11 cellular contexts compared by ENCODE assay signal in the genomic region with DNA sequence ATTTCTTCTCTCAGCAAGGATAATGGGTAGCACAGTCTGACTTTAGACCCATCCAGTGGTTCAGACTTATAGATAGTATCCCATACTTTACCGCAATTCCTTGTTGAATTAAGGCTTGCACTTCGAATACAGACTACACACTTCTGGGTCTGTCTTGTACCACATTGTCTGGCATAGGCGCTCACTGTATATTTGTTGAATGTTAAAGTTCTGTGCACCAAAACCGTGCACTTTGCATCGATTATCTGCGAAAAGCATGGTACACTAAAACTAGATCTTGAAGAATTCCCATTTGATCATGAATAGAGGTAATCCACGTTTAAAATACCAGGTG. TPM values are rescaled to one million over a fixed set of nuclear protein-coding genes. Genes with fewer than 3 reads are reported as not detected.
DNase-seq lines count a peak whose midpoint lies in the region; ATAC-seq and TF ChIP-seq lines count a peak whose summit lies in the region.
"Had no signal": no experiment of that assay in that cellular context is flagged by ENCODE, and none has a peak within 500 bp of the region (broad histone marks: within the 10 kb centered on the region; RNA-seq: fewer than 3 reads in every experiment).

No MANE protein-coding gene starts in this region.

- TF ChIP-seq CTCF in esophagus muscularis mucosa (IDR thresholded peaks at IDR 0.05) (no peak), neural cell (IDR thresholded peaks at IDR 0.05; ENCODE audit: poor library complexity, severe bottlenecking) (no peak), GM13976 (IDR thresholded peaks at IDR 0.05; ENCODE audit: borderline replicate concordance, control extremely low read depth, extremely low read depth, insufficient read depth, missing control alignments) (no peak)

- peaks cover 0 to 2% (median 0%) of the 10 kb centered on the region in 5 donors for H3K9me3 Mint-ChIP-seq in CD8-positive, alpha-beta memory T cell

- H3K27me3 Mint-ChIP-seq in CD8-positive, alpha-beta memory T cell, result peaks cover 20 to 51% of the 10 kb centered on the region in 2 donors

- H3K9ac ChIP-seq in HUES6 (ENCODE audit: low read length) (no peak overlapping the region), neural cell (ENCODE audit: low read length) (no peak overlapping the region)

- TF ChIP-seq EP300 in esophagus muscularis mucosa (IDR thresholded peaks at IDR 0.05) (no peak), neural cell (conservative IDR thresholded peaks at IDR 0.05; ENCODE audit: poor library complexity, severe bottlenecking) (no peak)

- no peak overlapping the region for H3K27ac ChIP-seq in CD8-positive, alpha-beta memory T cell (ENCODE audit: low read depth, low read length)
- no peak overlapping the region for H3K27ac ChIP-seq in HUES6 (ENCODE audit: low read depth, low read length)
- H3K27ac ChIP-seq in esophagus muscularis mucosa (replicated peaks in 1 of 4), result peak overlapping the region; percentile 85 to 93 (median 88)
- no peak overlapping the region for H3K27ac ChIP-seq in neural cell (ENCODE audit: low read length)
- H3K27ac ChIP-seq: neutrophil had no signal

- H3K27me3 ChIP-seq in CD8-positive, alpha-beta memory T cell (ENCODE audit: insufficient read depth, low read length, poor library complexity, severe bottlenecking), result peaks cover 6% of the 10 kb centered on the region
- H3K27me3 ChIP-seq in HUES6 (ENCODE audit: control insufficient read depth, insufficient read depth, low read length) (peaks cover 48% of the 10 kb centered on the region), esophagus muscularis mucosa (peaks cover 0 to 18% (median 0%) of the 10 kb centered on the region in 4 donors), neural cell (ENCODE audit: insufficient read depth, low read depth, low read length) (peaks cover 42% of the 10 kb centered on the region)

- H3K9me2 ChIP-seq in neural cell (ENCODE audit: insufficient read depth, low read length), result no peaks in the 10 kb centered on the region

- no peak for ATAC-seq in HG03457 (IDR thresholded peaks at IDR 0.05; ENCODE audit: unreplicated experiment)

- H3K9me3 ChIP-seq in CD8-positive, alpha-beta memory T cell (ENCODE audit: low read length), result no peaks in the 10 kb centered on the region
- H3K9me3 ChIP-seq in HUES6 (ENCODE audit: control insufficient read depth, insufficient read depth, low read depth, low read length) (no peaks in the 10 kb centered on the region), esophagus muscularis mucosa (no peaks in the 10 kb centered on the region), neural cell (ENCODE audit: low read length) (no peaks in the 10 kb centered on the region)
- H3K9me3 ChIP-seq: neutrophil had no signal

- H3K4me1 ChIP-seq in CD8-positive, alpha-beta memory T cell (ENCODE audit: insufficient read depth, low read length), result no peaks in the 10 kb centered on the region
- H3K4me1 ChIP-seq in HUES6 (ENCODE audit: control insufficient read depth, insufficient read depth, low read length), result peaks cover 36% of the 10 kb centered on the region
- H3K4me1 ChIP-seq in esophagus muscularis mucosa, result peaks cover 0 to 49% (median 40%) of the 10 kb centered on the region in 4 donors

- peak overlapping the region in 1 of 8 donors; percentile 20 for H3K27ac Mint-ChIP-seq in CD8-positive, alpha-beta memory T cell

- TF ChIP-seq POLR2A in esophagus muscularis mucosa (IDR thresholded peaks at IDR 0.05; ENCODE audit: low read depth), result no peak

- intact Hi-C loops in esophagus muscularis mucosa (cut with DNase I), result loop anchor here (10.0 kb wide), 1 partner anchor 343 kb away; no protein-coding TSS in a partner anchor

- H4K20me1 ChIP-seq in neural cell (ENCODE audit: insufficient read depth), result no peaks in the 10 kb centered on the region

- CTCF ChIA-PET in CD8-positive, alpha-beta memory T cell (lab: Charles Lee), result no interaction called here

- POLR2A ChIA-PET in CD8-positive, alpha-beta memory T cell (lab: Charles Lee), result no interaction called here

- peak overlapping the region in 5 of 7 donors; percentile 4 to 55 (median 24) for H3K4me3 Mint-ChIP-seq in CD8-positive, alpha-beta memory T cell

- no peaks in the 10 kb centered on the region for H3K36me3 Mint-ChIP-seq in CD8-positive, alpha-beta memory T cell

- no peaks in the 10 kb centered on the region for H3K36me3 ChIP-seq in CD8-positive, alpha-beta memory T cell (ENCODE audit: insufficient read depth, low read length)
- H3K36me3 ChIP-seq in HUES6 (ENCODE audit: control insufficient read depth, insufficient read depth, low read length), result no peaks in the 10 kb centered on the region
- H3K36me3 ChIP-seq in esophagus muscularis mucosa, result no peaks in the 10 kb centered on the region
- no peaks in the 10 kb centered on the region for H3K36me3 ChIP-seq in neural cell (ENCODE audit: insufficient read depth, low read length)
- H3K36me3 ChIP-seq: neutrophil had no signal

- WGBS in esophagus muscularis mucosa, result 24% methylated on average over 7 of the region's 7 CpGs

- DNase-seq in CD8-positive, alpha-beta memory T cell, result no peak
- no peak for DNase-seq in esophagus muscularis mucosa (ENCODE audit: extremely low spot score)
- no peak for DNase-seq in GM13976 (ENCODE audit: low spot score)
- DNase-seq in DMS53 (lab: John Stamatoyannopoulos, UW), result no peak
- no peak for DNase-seq in NCI-H82 treated with DMSO at 0.1 percent for 48 hours (lab: John Stamatoyannopoulos, UW; ENCODE audit: unreplicated experiment)
- DNase-seq: KG1, NCI-H2029 treated with DMSO at 0.1 percent for 48 hours had no signal

- no peak overlapping the region for H2AFZ ChIP-seq in neural cell (ENCODE audit: low read depth, low read length)

- TF ChIP-seq RAD21 in neural cell (conservative IDR thresholded peaks at IDR 0.05), result no peak

- peaks cover 7 to 22% (median 19%) of the 10 kb centered on the region in 3 donors for H3K4me1 Mint-ChIP-seq in CD8-positive, alpha-beta memory T cell

- no peak overlapping the region for H3K4me3 ChIP-seq in CD8-positive, alpha-beta memory T cell (ENCODE audit: low read length)
- H3K4me3 ChIP-seq in HUES6 (ENCODE audit: low read depth, low read length) (peak overlapping the region; percentile 69), esophagus muscularis mucosa (peak overlapping the region; percentile 79 to 82 (median 80)), neural cell (ENCODE audit: low read length) (peak overlapping the region; percentile 94)

- H3K4me2 ChIP-seq in neural cell (ENCODE audit: low read length), result no peak overlapping the region

- in situ Hi-C loops in GM13976 (cut with MboI; ENCODE audit: low sequenced_read_pairs, unreplicated experiment), result no loop called here

- no peaks in the 10 kb centered on the region for H3K79me2 ChIP-seq in neural cell (replicated peaks; ENCODE audit: insufficient read depth, low read length)

- H3F3A ChIP-seq in neural cell (ENCODE audit: insufficient read depth, low read length, poor library complexity, severe bottlenecking), result no peaks in the 10 kb centered on the region

TF ChIP-seq in neural cell, 6 proteins besides CTCF, POLR2A, EP300 and RAD21:
- TF ChIP-seq TAF1 (IDR thresholded peaks at IDR 0.05; ENCODE audit: low read depth), result no peak
- TF ChIP-seq EZH2 (IDR thresholded peaks at IDR 0.05; ENCODE audit: borderline replicate concordance, insufficient read depth, low read length, poor library complexity, severe bottlenecking), result no peak
- TF ChIP-seq SMC3 (conservative IDR thresholded peaks at IDR 0.05; ENCODE audit: poor library complexity), result no peak
- TF ChIP-seq, protein P1, sequence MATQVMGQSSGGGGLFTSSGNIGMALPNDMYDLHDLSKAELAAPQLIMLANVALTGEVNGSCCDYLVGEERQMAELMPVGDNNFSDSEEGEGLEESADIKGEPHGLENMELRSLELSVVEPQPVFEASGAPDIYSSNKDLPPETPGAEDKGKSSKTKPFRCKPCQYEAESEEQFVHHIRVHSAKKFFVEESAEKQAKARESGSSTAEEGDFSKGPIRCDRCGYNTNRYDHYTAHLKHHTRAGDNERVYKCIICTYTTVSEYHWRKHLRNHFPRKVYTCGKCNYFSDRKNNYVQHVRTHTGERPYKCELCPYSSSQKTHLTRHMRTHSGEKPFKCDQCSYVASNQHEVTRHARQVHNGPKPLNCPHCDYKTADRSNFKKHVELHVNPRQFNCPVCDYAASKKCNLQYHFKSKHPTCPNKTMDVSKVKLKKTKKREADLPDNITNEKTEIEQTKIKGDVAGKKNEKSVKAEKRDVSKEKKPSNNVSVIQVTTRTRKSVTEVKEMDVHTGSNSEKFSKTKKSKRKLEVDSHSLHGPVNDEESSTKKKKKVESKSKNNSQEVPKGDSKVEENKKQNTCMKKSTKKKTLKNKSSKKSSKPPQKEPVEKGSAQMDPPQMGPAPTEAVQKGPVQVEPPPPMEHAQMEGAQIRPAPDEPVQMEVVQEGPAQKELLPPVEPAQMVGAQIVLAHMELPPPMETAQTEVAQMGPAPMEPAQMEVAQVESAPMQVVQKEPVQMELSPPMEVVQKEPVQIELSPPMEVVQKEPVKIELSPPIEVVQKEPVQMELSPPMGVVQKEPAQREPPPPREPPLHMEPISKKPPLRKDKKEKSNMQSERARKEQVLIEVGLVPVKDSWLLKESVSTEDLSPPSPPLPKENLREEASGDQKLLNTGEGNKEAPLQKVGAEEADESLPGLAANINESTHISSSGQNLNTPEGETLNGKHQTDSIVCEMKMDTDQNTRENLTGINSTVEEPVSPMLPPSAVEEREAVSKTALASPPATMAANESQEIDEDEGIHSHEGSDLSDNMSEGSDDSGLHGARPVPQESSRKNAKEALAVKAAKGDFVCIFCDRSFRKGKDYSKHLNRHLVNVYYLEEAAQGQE (IDR thresholded peaks at IDR 0.05; ENCODE audit: borderline replicate concordance), result no peak
- no peak for TF ChIP-seq MXI1 (conservative IDR thresholded peaks at IDR 0.05; ENCODE audit: poor library complexity, severe bottlenecking)
- TF ChIP-seq POLR2AphosphoS5 (IDR thresholded peaks at IDR 0.05), result no peak

RNA-seq across cellular contexts. Expression of a gene that starts 0.6 kb away (rescaled TPM):
- total RNA-seq in CD8-positive, alpha-beta memory T cell, result under 1 TPM; 0.11 to 0.13 TPM
- polyA plus RNA-seq in CD8-positive, alpha-beta memory T cell, result 0.06 TPM
- total RNA-seq in esophagus muscularis mucosa, result 10 to 100 TPM; 29.8 to 56.3 (median 38.9) TPM
- 3.8 and 5.1 TPM in 2 replicates for polyA plus RNA-seq in neural cell
- 17.3 and 20.3 TPM in 2 replicates for polyA minus RNA-seq in neural cell

RNA-seq across cellular contexts. Expression of a gene that starts 37.2 kb away (rescaled TPM):
- total RNA-seq in CD8-positive, alpha-beta memory T cell, result not detected
- not detected for polyA plus RNA-seq in CD8-positive, alpha-beta memory T cell
- total RNA-seq in esophagus muscularis mucosa, result not detected
- not detected in 2 replicates for polyA plus RNA-seq in neural cell
- not detected in 2 replicates for polyA minus RNA-seq in neural cell

Comparison
In these comparisons a context has a peak if more than half of its experiments do, and no peak if none do; other contexts are left out.
1. H3K27ac ChIP-seq: peak in esophagus muscularis mucosa (4 of 4); none in CD8-positive, alpha-beta memory T cell (single experiment), HUES6 (single experiment) and neural cell (single experiment).
2. RNA of a gene that starts 0.6 kb away (total RNA-seq): 29.8 to 56.3 TPM in esophagus muscularis mucosa; 0.11 to 0.13 TPM in CD8-positive, alpha-beta memory T cell; every median in the first group is over 10 times any median in the second.